Comparison of ENCODE assay signal across 20 cellular contexts in genomic region chr7:73880755-73881328, GRCh38. TPM values are rescaled to one million over a fixed set of nuclear protein-coding genes. Genes with fewer than 3 reads are reported as not detected.
DNase-seq lines count a peak whose midpoint lies in the region; ATAC-seq lines count a peak whose summit lies in the region.
"Had no signal": no experiment of that assay in that cellular context is flagged by ENCODE, and none has a peak within 500 bp of the region (broad histone marks: within the 10 kb centered on the region; RNA-seq: fewer than 3 reads in every experiment).

No MANE protein-coding gene starts in this region.

- H3K27ac Mint-ChIP-seq in effector memory CD8-positive, alpha-beta T cell: no peak overlapping the region
- H3K27ac Mint-ChIP-seq: activated CD8-positive, alpha-beta memory T cell treated with anti-CD3 and anti-CD28 coated beads, Interleukin-2, amount 10 ng/mL, durations not matched to agents 7 days and 5 days; T-cell had no signal

- H3K4me2 ChIP-seq in skeletal muscle satellite cell (ENCODE audit: low read length): peak overlapping the region; percentile 7
- H3K4me2 ChIP-seq: BLaER1 had no signal

- peak overlapping the region; percentile 61 for H3K27ac ChIP-seq in right cardiac atrium (ENCODE audit: low read length)
- H3K27ac ChIP-seq: BLaER1, testis had no signal

- H3K27me3 Mint-ChIP-seq in effector memory CD8-positive, alpha-beta T cell: peaks cover 36 to 55% of the 10 kb centered on the region in 2 donors

- ATAC-seq in left cardiac atrium (peak; percentile 10 to 18), Right ventricle myocardium superior (ENCODE audit: poor library complexity) (no peak), right cardiac atrium (peak; percentile 14 to 16), GM18907 (IDR thresholded peaks at IDR 0.05; ENCODE audit: unreplicated experiment) (no peak), HG03354 (IDR thresholded peaks at IDR 0.05; ENCODE audit: poor library complexity, severe bottlenecking, unreplicated experiment) (no peak)
- ATAC-seq in effector memory CD8-positive, alpha-beta T cell (replicated peaks): no peak
- ATAC-seq: activated CD8-positive, alpha-beta memory T cell treated with anti-CD3 and anti-CD28 coated beads, Interleukin-2, amount 10 ng/mL, durations not matched to agents 7 days and 5 days; T-cell had no signal

- peaks cover 3% of the 10 kb centered on the region for H3K36me3 Mint-ChIP-seq in effector memory CD8-positive, alpha-beta T cell (ENCODE audit: insufficient read depth)
- H3K36me3 Mint-ChIP-seq: activated CD8-positive, alpha-beta memory T cell treated with anti-CD3 and anti-CD28 coated beads, Interleukin-2, amount 10 ng/mL, durations not matched to agents 7 days and 5 days; mesothelial cell of epicardium; T-cell had no signal

- 39% methylated on average over 13 of the region's 13 CpGs for WGBS in right cardiac atrium

- no peak overlapping the region for H3K4me3 Mint-ChIP-seq in effector memory CD8-positive, alpha-beta T cell
- H3K4me3 Mint-ChIP-seq: activated CD8-positive, alpha-beta memory T cell treated with anti-CD3 and anti-CD28 coated beads, Interleukin-2, amount 10 ng/mL, durations not matched to agents 7 days and 5 days; mesothelial cell of epicardium; T-cell had no signal

- no peak overlapping the region for H3K9ac ChIP-seq in skeletal muscle satellite cell (ENCODE audit: low read depth, low read length)
- H3K9ac ChIP-seq: BLaER1 had no signal

- H3K4me3 ChIP-seq in right cardiac atrium (ENCODE audit: low read length) (no peak overlapping the region), skeletal muscle satellite cell (ENCODE audit: low read length) (no peak overlapping the region)
- H3K4me3 ChIP-seq: BLaER1, testis had no signal

- H3K27me3 ChIP-seq in right cardiac atrium (ENCODE audit: control insufficient read depth, insufficient read depth) (no peaks in the 10 kb centered on the region), skeletal muscle satellite cell (ENCODE audit: control insufficient read depth, insufficient read depth, low read length) (peaks cover 27% of the 10 kb centered on the region)
- H3K27me3 ChIP-seq: BLaER1, testis had no signal

- H3K4me1 Mint-ChIP-seq in effector memory CD8-positive, alpha-beta T cell (ENCODE audit: low read depth in 2 of 2): no peaks in the 10 kb centered on the region
- H3K4me1 Mint-ChIP-seq: activated CD8-positive, alpha-beta memory T cell treated with anti-CD3 and anti-CD28 coated beads, Interleukin-2, amount 10 ng/mL, durations not matched to agents 7 days and 5 days; T-cell had no signal

- no peaks in the 10 kb centered on the region for H3K9me3 ChIP-seq in right cardiac atrium (ENCODE audit: control insufficient read depth, low read length)
- H3K9me3 ChIP-seq in skeletal muscle satellite cell (replicated peaks; ENCODE audit: low read length): no peaks in the 10 kb centered on the region
- H3K9me3 ChIP-seq: BLaER1, testis had no signal

- no peaks in the 10 kb centered on the region for H3K9me3 Mint-ChIP-seq in effector memory CD8-positive, alpha-beta T cell
- H3K9me3 Mint-ChIP-seq: mesothelial cell of epicardium, nephron progenitor cell, T-cell had no signal

- DNase-seq in left cardiac atrium (no peak), Right ventricle myocardium superior (no peak), right cardiac atrium (peak in 1 of 3 donors; percentile 71)
- DNase-seq in effector memory CD8-positive, alpha-beta T cell: no peak
- DNase-seq in stimulated activated naive CD4-positive, alpha-beta T cell treated with Interleukin-2 at 50 U/mL for 16 hours (lab: John Stamatoyannopoulos, UW): no peak
- DNase-seq: activated CD4-positive, alpha-beta T cell treated with anti-CD3 and anti-CD28 coated beads for 4 hours; activated CD8-positive, alpha-beta memory T cell treated with anti-CD3 and anti-CD28 coated beads, Interleukin-2, amount 10 ng/mL, durations not matched to agents 7 days and 5 days; hippocampal formation; NCI-H1105 treated with DMSO at 0.1 percent for 48 hours; NCI-H526; T-cell; testis had no signal

- H3K4me1 ChIP-seq in right cardiac atrium (ENCODE audit: control insufficient read depth, insufficient read depth, low read length): peaks cover 10% of the 10 kb centered on the region
- H3K4me1 ChIP-seq in skeletal muscle satellite cell (ENCODE audit: control insufficient read depth, insufficient read depth, low read length): peaks cover 16% of the 10 kb centered on the region
- H3K4me1 ChIP-seq: testis had no signal

- no peaks in the 10 kb centered on the region for H3K36me3 ChIP-seq in skeletal muscle satellite cell (ENCODE audit: insufficient read depth, low read length)
- H3K36me3 ChIP-seq: BLaER1 had no signal

- intact Hi-C loops in left cardiac atrium (cut with DNase I) (no loop called here), Right ventricle myocardium superior (cut with DNase I) (no loop called here), right cardiac atrium (cut with DNase I) (loop anchor here in 1 of 4 donors (5.0 kb wide), 1 partner anchor 146 kb away; the partner anchor contains the start of gene ELN)

RNA-seq across cellular contexts. Expression of gene TMEM270, which starts 19.9 kb away (rescaled TPM):
- total RNA-seq in left cardiac atrium: not detected
- total RNA-seq in Right ventricle myocardium superior: not detected
- not detected for total RNA-seq in right cardiac atrium
- not detected for polyA plus RNA-seq in right cardiac atrium
- total RNA-seq in skeletal muscle satellite cell (2012; rRNA removed): not detected in 2 replicates
- total RNA-seq: activated CD8-positive, alpha-beta memory T cell treated with anti-CD3 and anti-CD28 coated beads, Interleukin-2, amount 10 ng/mL, durations not matched to agents 7 days and 5 days; H1; mesothelial cell of epicardium; posterior vena cava; T-cell had no signal

RNA-seq across cellular contexts. Expression of gene METTL27, which starts 38.5 kb away (rescaled TPM):
- total RNA-seq in left cardiac atrium: under 1 TPM; 0.32 to 0.92 TPM
- 0.43 TPM for total RNA-seq in Right ventricle myocardium superior
- total RNA-seq in right cardiac atrium: under 1 TPM in 3 of 4 donors, not detected in 1; 0.48 to 0.64 (median 0.53) TPM
- 0.38 TPM for polyA plus RNA-seq in right cardiac atrium
- 2.5 and 13.3 TPM in 2 replicates for total RNA-seq in skeletal muscle satellite cell (2012; rRNA removed)

RNA-seq across cellular contexts. Expression of gene CLDN4, which starts 50.0 kb away (rescaled TPM):
- total RNA-seq in left cardiac atrium (under 1 TPM in 1 of 2 donors, not detected in 1; 0.71 TPM), Right ventricle myocardium superior (0.11 TPM), right cardiac atrium (under 1 TPM in 3 of 4 donors, not detected in 1; 0.09 to 0.23 (median 0.14) TPM)
- not detected for polyA plus RNA-seq in right cardiac atrium
- 1.8 and 7.6 TPM in 2 replicates for total RNA-seq in skeletal muscle satellite cell (2012; rRNA removed)

Comparison
In these comparisons a context has a peak if more than half of its experiments do, and no peak if none do; other contexts are left out.
1. ATAC-seq: peak in left cardiac atrium (2 of 2) and right cardiac atrium (2 of 2); none in Right ventricle myocardium superior (single experiment), GM18907 (single experiment), HG03354 (single experiment) and effector memory CD8-positive, alpha-beta T cell (single experiment).